In genomic region chr17:69437475-69437874, GRCh38 we compare ENCODE assay signal across 22 cellular contexts.
"Had no signal": no experiment of that assay in that cellular context is flagged by ENCODE, and none has a peak within 500 bp of the region (broad histone marks: within the 10 kb centered on the region; RNA-seq: fewer than 3 reads in every experiment).

No MANE protein-coding gene starts in this region.

- H3K4me2 ChIP-seq: KMS-11 had no signal

- H3K9ac ChIP-seq: KMS-11 had no signal

- H3K9me3 ChIP-seq: SJSA1 had no signal

- H3K4me3 ChIP-seq: SJSA1, SK-N-MC had no signal

- H3K36me3 ChIP-seq: SJSA1 had no signal

- H3K27me3 ChIP-seq: SJSA1 had no signal

- DNase-seq: Kasumi-1, MM.1S, NCI-H1105, NCI-H1417, NCI-H1436 treated with DMSO at 0.1 percent for 48 hours, NCI-H1694 treated with DMSO at 0.1 percent for 48 hours, NCI-H1930, NCI-H2081, NCI-H2107, NCI-H2227 treated with DMSO at 0.1 percent for 48 hours, NCI-H446, NCI-H510A, NCI-H524 treated with DMSO at 0.1 percent for 48 hours, NCI-H69, NCI-H774, Right ventricle myocardium superior, RPMI8226, SIG-M5 had no signal

- H3K27ac ChIP-seq: KMS-11, SJSA1, SK-N-MC had no signal

- H3K4me1 ChIP-seq: SJSA1 had no signal

- FAIRE-seq: RCC 7860 had no signal
